In genomic region chr6:17703256-17703694, GRCh38 we compare ENCODE assay signal across 1 cellular context.
TF ChIP-seq lines count a peak whose summit lies in the region.

No MANE protein-coding gene starts in this region.

TF ChIP-seq in H1, 55 proteins besides CTCF, POLR2A, EP300 and RAD21:
- TF ChIP-seq BACH1 (IDR thresholded peaks at IDR 0.05; ENCODE audit: low read length) (peak; percentile 93), GABPA (IDR thresholded peaks at IDR 0.05; ENCODE audit: borderline replicate concordance, insufficient read depth, low read length) (no peak), SP1 (IDR thresholded peaks at IDR 0.05; ENCODE audit: low read depth, low read length) (no peak), MAFK (IDR thresholded peaks at IDR 0.05; ENCODE audit: low read depth, low read length) (peak; percentile 81)
